In the genomic region with DNA sequence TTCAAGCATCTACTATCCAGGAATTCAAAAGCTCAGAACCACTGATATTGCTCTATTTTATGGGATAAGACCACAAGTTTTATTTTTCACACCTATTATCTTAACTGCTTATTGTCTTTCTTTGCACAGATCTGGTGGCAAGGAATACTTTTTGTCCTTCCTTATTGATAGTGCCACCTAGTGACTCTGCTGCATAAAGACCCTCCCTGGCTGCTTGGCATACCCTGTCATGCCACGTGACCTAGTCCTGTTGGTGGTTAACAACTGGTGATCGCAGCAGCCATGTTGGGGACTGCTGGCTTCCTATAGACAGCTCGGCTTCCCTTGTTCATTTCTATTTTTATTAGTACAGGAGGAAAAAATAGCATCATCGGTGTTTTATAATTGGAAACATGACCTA, we compare ENCODE assay signal across 9 cellular contexts.
DNase-seq lines count a peak whose midpoint lies in the region; ATAC-seq and TF ChIP-seq lines count a peak whose summit lies in the region.
"Had no signal": no experiment of that assay in that cellular context is flagged by ENCODE, and none has a peak within 500 bp of the region (broad histone marks: within the 10 kb centered on the region; RNA-seq: fewer than 3 reads in every experiment).

No MANE protein-coding gene starts in this region.

- no peak overlapping the region for H3K27ac Mint-ChIP-seq in activated CD8-positive, alpha-beta T cell treated with anti-CD3 and anti-CD28 coated beads for 36 hours
- H3K27ac Mint-ChIP-seq in activated CD8-positive, alpha-beta T cell treated with anti-CD3 and anti-CD28 coated beads, Interleukin-2, amount 10 ng/mL, durations not matched to agents 7 days and 5 days, result no peak overlapping the region
- no peak overlapping the region for H3K27ac Mint-ChIP-seq in stimulated activated naive B cell treated with anti-CD40 and anti-IgM and Interleukin-4, amounts not matched to agents 10 μg/mL and 1 μg/mL and 100 μg/mL, for 72 hours
- no peak overlapping the region for H3K27ac Mint-ChIP-seq in CD8-positive, alpha-beta T cell
- H3K27ac Mint-ChIP-seq: T-cell had no signal

- H3K4me1 Mint-ChIP-seq in activated CD8-positive, alpha-beta T cell treated with anti-CD3 and anti-CD28 coated beads for 36 hours (ENCODE audit: low read depth), result no peaks in the 10 kb centered on the region
- no peaks in the 10 kb centered on the region for H3K4me1 Mint-ChIP-seq in activated CD8-positive, alpha-beta T cell treated with anti-CD3 and anti-CD28 coated beads, Interleukin-2, amount 10 ng/mL, durations not matched to agents 7 days and 5 days (ENCODE audit: low read depth)
- peaks cover 3 to 19% of the 10 kb centered on the region in 2 donors for H3K4me1 Mint-ChIP-seq in stimulated activated naive B cell treated with anti-CD40 and anti-IgM and Interleukin-4, amounts not matched to agents 10 μg/mL and 1 μg/mL and 100 μg/mL, for 72 hours
- H3K4me1 Mint-ChIP-seq in CD8-positive, alpha-beta T cell (ENCODE audit: low read depth), result no peaks in the 10 kb centered on the region
- H3K4me1 Mint-ChIP-seq: T-cell had no signal

- no peaks in the 10 kb centered on the region for H3K27me3 Mint-ChIP-seq in activated CD8-positive, alpha-beta T cell treated with anti-CD3 and anti-CD28 coated beads for 36 hours
- H3K27me3 Mint-ChIP-seq in activated CD8-positive, alpha-beta T cell treated with anti-CD3 and anti-CD28 coated beads, Interleukin-2, amount 10 ng/mL, durations not matched to agents 7 days and 5 days (ENCODE audit: low read depth), result no peaks in the 10 kb centered on the region
- peaks cover 4% of the 10 kb centered on the region in 2 donors for H3K27me3 Mint-ChIP-seq in stimulated activated naive B cell treated with anti-CD40 and anti-IgM and Interleukin-4, amounts not matched to agents 10 μg/mL and 1 μg/mL and 100 μg/mL, for 72 hours
- no peaks in the 10 kb centered on the region for H3K27me3 Mint-ChIP-seq in CD8-positive, alpha-beta T cell (ENCODE audit: low read depth)

- POLR2A ChIA-PET in activated CD8-positive, alpha-beta T cell treated with anti-CD3 and anti-CD28 coated beads for 36 hours (lab: Charles Lee), result interaction anchor here (1.0 kb wide), 1 partner anchor 24 kb away, joined by 3 read pairs; no protein-coding TSS in a partner anchor
- POLR2A ChIA-PET in activated CD8-positive, alpha-beta T cell treated with anti-CD3 and anti-CD28 coated beads, Interleukin-2, amount 10 ng/mL, durations not matched to agents 7 days and 5 days (lab: Charles Lee), result no interaction called here
- POLR2A ChIA-PET in CD8-positive, alpha-beta T cell (lab: Charles Lee), result no interaction called here

- H3K4me3 ChIP-seq in adipocyte (ENCODE audit: low read length), result no peak overlapping the region
- no peak overlapping the region for H3K4me3 ChIP-seq in CD8-positive, alpha-beta T cell (ENCODE audit: low read depth, low read length)

- H3K27ac ChIP-seq in CD8-positive, alpha-beta T cell (ENCODE audit: low read depth, low read length), result no peak overlapping the region

- intact Hi-C loops in activated CD8-positive, alpha-beta T cell treated with anti-CD3 and anti-CD28 coated beads for 36 hours (cut with micrococcal nuclease), result no loop called here
- intact Hi-C loops in CD8-positive, alpha-beta T cell (cut with DNase I, micrococcal nuclease), result no loop called here

- H3K4me1 ChIP-seq in adipocyte (ENCODE audit: control insufficient read depth, insufficient read depth, low read length), result no peaks in the 10 kb centered on the region
- no peaks in the 10 kb centered on the region for H3K4me1 ChIP-seq in CD8-positive, alpha-beta T cell (ENCODE audit: insufficient read depth, low read length)

- no peaks in the 10 kb centered on the region for H3K9me3 Mint-ChIP-seq in activated CD8-positive, alpha-beta T cell treated with anti-CD3 and anti-CD28 coated beads for 36 hours
- no peaks in the 10 kb centered on the region for H3K9me3 Mint-ChIP-seq in activated CD8-positive, alpha-beta T cell treated with anti-CD3 and anti-CD28 coated beads, Interleukin-2, amount 10 ng/mL, durations not matched to agents 7 days and 5 days (ENCODE audit: insufficient read depth)
- H3K9me3 Mint-ChIP-seq in stimulated activated naive B cell treated with anti-CD40 and anti-IgM and Interleukin-4, amounts not matched to agents 10 μg/mL and 1 μg/mL and 100 μg/mL, for 72 hours, result peaks cover 0 to 3% of the 10 kb centered on the region in 2 donors
- H3K9me3 Mint-ChIP-seq in CD8-positive, alpha-beta T cell, result no peaks in the 10 kb centered on the region

- H3K36me3 ChIP-seq in adipocyte (ENCODE audit: control insufficient read depth, insufficient read depth, low read length, severe bottlenecking), result no peaks in the 10 kb centered on the region
- no peaks in the 10 kb centered on the region for H3K36me3 ChIP-seq in CD8-positive, alpha-beta T cell (ENCODE audit: insufficient read depth, low read length)

- peak; percentile 31 for DNase-seq in activated CD8-positive, alpha-beta T cell treated with anti-CD3 and anti-CD28 coated beads for 36 hours
- no peak for DNase-seq in activated CD8-positive, alpha-beta T cell treated with anti-CD3 and anti-CD28 coated beads, Interleukin-2, amount 10 ng/mL, durations not matched to agents 7 days and 5 days
- peak; percentile 70 for DNase-seq in NCI-H146 (lab: John Stamatoyannopoulos, UW)
- peak; percentile 7 for DNase-seq in adipocyte (ENCODE audit: low read depth)
- peak; percentile 20 for DNase-seq in stimulated activated naive B cell treated with anti-CD40 and anti-IgM and Interleukin-4, amounts not matched to agents 10 μg/mL and 1 μg/mL and 100 μg/mL, for 72 hours
- DNase-seq in CD8-positive, alpha-beta T cell, result no peak

- no peaks in the 10 kb centered on the region for H3K36me3 Mint-ChIP-seq in activated CD8-positive, alpha-beta T cell treated with anti-CD3 and anti-CD28 coated beads for 36 hours (ENCODE audit: low read depth)
- H3K36me3 Mint-ChIP-seq in activated CD8-positive, alpha-beta T cell treated with anti-CD3 and anti-CD28 coated beads, Interleukin-2, amount 10 ng/mL, durations not matched to agents 7 days and 5 days (ENCODE audit: low read depth), result no peaks in the 10 kb centered on the region
- no peaks in the 10 kb centered on the region for H3K36me3 Mint-ChIP-seq in stimulated activated naive B cell treated with anti-CD40 and anti-IgM and Interleukin-4, amounts not matched to agents 10 μg/mL and 1 μg/mL and 100 μg/mL, for 72 hours
- no peaks in the 10 kb centered on the region for H3K36me3 Mint-ChIP-seq in CD8-positive, alpha-beta T cell
- H3K36me3 Mint-ChIP-seq: T-cell had no signal

- no peak overlapping the region for H3K9ac ChIP-seq in adipocyte (ENCODE audit: low read length)

- H3K9me3 ChIP-seq in adipocyte (ENCODE audit: control insufficient read depth, low read length), result no peaks in the 10 kb centered on the region
- H3K9me3 ChIP-seq in CD8-positive, alpha-beta T cell (ENCODE audit: low read length), result no peaks in the 10 kb centered on the region

- TF ChIP-seq CTCF in activated CD8-positive, alpha-beta T cell treated with anti-CD3 and anti-CD28 coated beads for 36 hours (IDR thresholded peaks at IDR 0.05), result no peak
- TF ChIP-seq CTCF in CD8-positive, alpha-beta T cell (IDR thresholded peaks at IDR 0.05), result no peak

- CTCF ChIA-PET in activated CD8-positive, alpha-beta T cell treated with anti-CD3 and anti-CD28 coated beads for 36 hours (lab: Charles Lee), result no interaction called here
- CTCF ChIA-PET in activated CD8-positive, alpha-beta T cell treated with anti-CD3 and anti-CD28 coated beads, Interleukin-2, amount 10 ng/mL, durations not matched to agents 7 days and 5 days (lab: Charles Lee), result interaction anchor here (1.3 kb wide), 1 partner anchor 10 kb away, joined by 3 read pairs; no protein-coding TSS in a partner anchor
- CTCF ChIA-PET in CD8-positive, alpha-beta T cell (lab: Charles Lee), result interaction anchor here (0.6 kb wide), 1 partner anchor 332 kb away, joined by 4 read pairs; no protein-coding TSS in a partner anchor

- peaks cover 7% of the 10 kb centered on the region for H3K27me3 ChIP-seq in adipocyte (replicated peaks; ENCODE audit: control insufficient read depth, insufficient read depth, low read length)
- H3K27me3 ChIP-seq in CD8-positive, alpha-beta T cell (ENCODE audit: insufficient read depth, low read length), result no peaks in the 10 kb centered on the region

- ATAC-seq in activated CD8-positive, alpha-beta T cell treated with anti-CD3 and anti-CD28 coated beads for 36 hours, result peak; percentile 55
- ATAC-seq in activated CD8-positive, alpha-beta T cell treated with anti-CD3 and anti-CD28 coated beads, Interleukin-2, amount 10 ng/mL, durations not matched to agents 7 days and 5 days, result no peak
- peak; percentile 84 to 87 for ATAC-seq in stimulated activated naive B cell treated with anti-CD40 and anti-IgM and Interleukin-4, amounts not matched to agents 10 μg/mL and 1 μg/mL and 100 μg/mL, for 72 hours (replicated peaks)
- no peak for ATAC-seq in CD8-positive, alpha-beta T cell
- ATAC-seq in GM19455 (IDR thresholded peaks at IDR 0.05; ENCODE audit: unreplicated experiment), result no peak
- ATAC-seq in GM19328 (IDR thresholded peaks at IDR 0.05; ENCODE audit: unreplicated experiment), result no peak
- ATAC-seq: T-cell had no signal

- H3K4me3 Mint-ChIP-seq in activated CD8-positive, alpha-beta T cell treated with anti-CD3 and anti-CD28 coated beads for 36 hours, result no peak overlapping the region
- no peak overlapping the region for H3K4me3 Mint-ChIP-seq in activated CD8-positive, alpha-beta T cell treated with anti-CD3 and anti-CD28 coated beads, Interleukin-2, amount 10 ng/mL, durations not matched to agents 7 days and 5 days
- peak overlapping the region in 1 of 2 donors; percentile 6 for H3K4me3 Mint-ChIP-seq in stimulated activated naive B cell treated with anti-CD40 and anti-IgM and Interleukin-4, amounts not matched to agents 10 μg/mL and 1 μg/mL and 100 μg/mL, for 72 hours
- H3K4me3 Mint-ChIP-seq in CD8-positive, alpha-beta T cell, result no peak overlapping the region
- H3K4me3 Mint-ChIP-seq: T-cell had no signal

Comparison
In these comparisons a context has a peak if more than half of its experiments do, and no peak if none do; other contexts are left out.
1. ATAC-seq: peak in activated CD8-positive, alpha-beta T cell treated with anti-CD3 and anti-CD28 coated beads for 36 hours (single experiment) and stimulated activated naive B cell treated with anti-CD40 and anti-IgM and Interleukin-4, amounts not matched to agents 10 μg/mL and 1 μg/mL and 100 μg/mL, for 72 hours (2 of 2); none in activated CD8-positive, alpha-beta T cell treated with anti-CD3 and anti-CD28 coated beads, Interleukin-2, amount 10 ng/mL, durations not matched to agents 7 days and 5 days (single experiment), CD8-positive, alpha-beta T cell (single experiment), GM19455 (single experiment) and GM19328 (single experiment).
2. DNase-seq: peak in activated CD8-positive, alpha-beta T cell treated with anti-CD3 and anti-CD28 coated beads for 36 hours (single experiment), NCI-H146 (single experiment), adipocyte (single experiment) and stimulated activated naive B cell treated with anti-CD40 and anti-IgM and Interleukin-4, amounts not matched to agents 10 μg/mL and 1 μg/mL and 100 μg/mL, for 72 hours (single experiment); none in activated CD8-positive, alpha-beta T cell treated with anti-CD3 and anti-CD28 coated beads, Interleukin-2, amount 10 ng/mL, durations not matched to agents 7 days and 5 days (single experiment) and CD8-positive, alpha-beta T cell (0 of 7).